ENCODE assay signal across 12 cellular contexts in genomic region chr18:37335337-37335736, GRCh38.
DNase-seq lines count a peak whose midpoint lies in the region; ATAC-seq and TF ChIP-seq lines count a peak whose summit lies in the region.
"Had no signal": no experiment of that assay in that cellular context is flagged by ENCODE, and none has a peak within 500 bp of the region (broad histone marks: within the 10 kb centered on the region; RNA-seq: fewer than 3 reads in every experiment).

No MANE protein-coding gene starts in this region.

- H3K36me3 ChIP-seq in skeletal muscle satellite cell (ENCODE audit: insufficient read depth, low read length) = no peaks in the 10 kb centered on the region

- peaks cover 3 to 7% (median 7%) of the 10 kb centered on the region in 3 donors for H3K27me3 Mint-ChIP-seq in CD14-positive monocyte (ENCODE audit: low read depth in 3 of 3)

- DNase-seq in NCI-H1417 (lab: John Stamatoyannopoulos, UW) (peak in 2 of 3 experiments; percentile 43 to 46), NCI-H1417 treated with DMSO at 0.1 percent for 48 hours (lab: John Stamatoyannopoulos, UW) (no peak), glomerular visceral epithelial cell (ENCODE audit: extremely low spot score) (peak; percentile 29), activated T-cell treated with anti-CD3 and anti-CD28 coated beads for 4 hours (no peak), CD14-positive monocyte (ENCODE audit: low spot score) (no peak)
- DNase-seq in stimulated activated CD8-positive, alpha-beta memory T cell treated with anti-CD3 and anti-CD28 coated beads, Interleukin-4, amount 100 ng/mL, for 48 hours = no peak
- DNase-seq: effector memory CD4-positive, alpha-beta T cell; small intestine had no signal

- H3K27ac Mint-ChIP-seq in CD14-positive monocyte = no peak overlapping the region
- H3K27ac Mint-ChIP-seq: activated T-helper 2 cell treated with anti-CD3 and anti-CD28 coated beads, Interferon-gamma antibody, Interleukin-2, Interleukin-4, amounts not matched to agents 10 μg/mL and 5 μg/mL and 100 μg/mL, durations not matched to agents 14 hours and 24 hours and 36 hours had no signal

- peak; percentile 94 for ATAC-seq in SK-N-SH treated with all-trans-retinoic acid at 6 μM for 48 hours

- H3K4me3 Mint-ChIP-seq in CD14-positive monocyte = no peak overlapping the region

- no peaks in the 10 kb centered on the region for H3K36me3 Mint-ChIP-seq in CD14-positive monocyte

- H3K9me3 ChIP-seq in skeletal muscle satellite cell (replicated peaks; ENCODE audit: low read length) = no peaks in the 10 kb centered on the region

- no peaks in the 10 kb centered on the region for H3K4me1 Mint-ChIP-seq in CD14-positive monocyte

- peak overlapping the region; percentile 38 for H3K4me2 ChIP-seq in skeletal muscle satellite cell (ENCODE audit: low read length)

- intact Hi-C loops in CD14-positive monocyte (cut with micrococcal nuclease) = no loop called here

- H3K27me3 ChIP-seq in skeletal muscle satellite cell (ENCODE audit: control insufficient read depth, insufficient read depth, low read length) = peaks cover 12% of the 10 kb centered on the region

- H3K9me3 Mint-ChIP-seq in CD14-positive monocyte = no peaks in the 10 kb centered on the region
- H3K9me3 Mint-ChIP-seq: activated T-helper 2 cell treated with anti-CD3 and anti-CD28 coated beads, Interferon-gamma antibody, Interleukin-2, Interleukin-4, amounts not matched to agents 10 μg/mL and 5 μg/mL and 100 μg/mL, durations not matched to agents 14 hours and 24 hours and 36 hours had no signal

- peaks cover 10% of the 10 kb centered on the region for H3K4me1 ChIP-seq in skeletal muscle satellite cell (ENCODE audit: control insufficient read depth, insufficient read depth, low read length)

- no peak overlapping the region for H3K9ac ChIP-seq in skeletal muscle satellite cell (ENCODE audit: low read depth, low read length)

- no peak overlapping the region for H3K4me3 ChIP-seq in skeletal muscle satellite cell (ENCODE audit: low read length)
- H3K4me3 ChIP-seq: lung had no signal

- no peak for TF ChIP-seq CTCF in CD14-positive monocyte (IDR thresholded peaks at IDR 0.05)

TF ChIP-seq in SK-N-SH treated with all-trans-retinoic acid at 6 μM for 48 hours, 23 proteins besides CTCF, POLR2A, EP300 and RAD21:
- TF ChIP-seq ZC3H10 (CRISPR knock-in tag; IDR thresholded peaks at IDR 0.05) (no peak), TSHZ2 (CRISPR knock-in tag; IDR thresholded peaks at IDR 0.05) (no peak), OSR1 (CRISPR knock-in tag; IDR thresholded peaks at IDR 0.05) (no peak), ZFP30 (CRISPR knock-in tag; IDR thresholded peaks at IDR 0.05) (no peak), CREB5 (CRISPR knock-in tag; IDR thresholded peaks at IDR 0.05; ENCODE audit: low read depth) (no peak), ARNTL (CRISPR knock-in tag; IDR thresholded peaks at IDR 0.05; ENCODE audit: borderline replicate concordance, low read depth) (no peak), PATZ1 (CRISPR knock-in tag; IDR thresholded peaks at IDR 0.05; ENCODE audit: borderline replicate concordance) (no peak), CSRNP3 (CRISPR knock-in tag; IDR thresholded peaks at IDR 0.05) (no peak), ZFP3 (CRISPR knock-in tag; IDR thresholded peaks at IDR 0.05) (no peak), TOX (CRISPR knock-in tag; IDR thresholded peaks at IDR 0.05; ENCODE audit: borderline replicate concordance) (no peak), POU6F1 (CRISPR knock-in tag; IDR thresholded peaks at IDR 0.05; ENCODE audit: borderline replicate concordance, low read depth) (no peak), ZNF70 (CRISPR knock-in tag; IDR thresholded peaks at IDR 0.05) (no peak), BACH2 (CRISPR knock-in tag; IDR thresholded peaks at IDR 0.05; ENCODE audit: borderline replicate concordance) (no peak), ZNF8 (CRISPR knock-in tag; IDR thresholded peaks at IDR 0.05) (no peak), RARB (CRISPR knock-in tag; IDR thresholded peaks at IDR 0.05) (no peak), CSDC2 (CRISPR knock-in tag; IDR thresholded peaks at IDR 0.05) (no peak)

Comparison
In these comparisons a context has a peak if more than half of its experiments do, and no peak if none do; other contexts are left out.
1. DNase-seq: peak in NCI-H1417 (2 of 3) and glomerular visceral epithelial cell (single experiment); none in NCI-H1417 treated with DMSO at 0.1 percent for 48 hours (single experiment), stimulated activated CD8-positive, alpha-beta memory T cell treated with anti-CD3 and anti-CD28 coated beads, Interleukin-4, amount 100 ng/mL, for 48 hours (single experiment), activated T-cell treated with anti-CD3 and anti-CD28 coated beads for 4 hours (single experiment) and CD14-positive monocyte (single experiment).